In the genomic region with DNA sequence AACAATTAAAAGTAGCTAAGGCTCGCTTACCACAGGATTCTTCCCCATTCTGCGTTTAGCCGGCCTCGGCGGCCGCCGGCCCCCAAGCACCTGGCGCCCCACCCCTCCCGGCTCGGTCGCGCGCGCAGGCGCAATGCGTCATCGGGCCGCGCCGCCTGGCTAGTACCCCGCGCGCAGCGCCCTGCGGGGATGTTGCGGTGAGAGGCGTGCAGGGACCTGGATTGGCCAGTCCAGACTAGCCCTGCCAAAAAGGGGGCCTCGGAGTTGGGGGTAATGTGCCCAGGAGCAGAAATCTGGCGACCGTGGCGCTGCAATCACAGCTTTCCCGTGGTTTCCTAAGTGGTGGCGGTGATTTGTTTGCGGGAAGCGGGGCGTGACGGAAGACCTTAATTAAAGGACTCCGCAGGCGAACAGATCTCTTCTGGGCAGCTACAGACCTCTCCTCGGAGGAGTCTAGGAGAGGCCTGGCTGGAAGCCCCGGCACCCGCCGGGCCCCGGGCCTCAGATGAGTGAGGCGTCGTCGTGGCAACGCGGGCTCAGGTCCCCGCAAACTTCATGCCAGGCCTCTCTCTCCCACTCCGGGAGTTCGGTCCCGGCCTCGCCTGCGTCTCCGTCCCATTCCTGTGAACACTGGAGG, we compare ENCODE assay signal across 8 cellular contexts. TPM values are rescaled to one million over a fixed set of nuclear protein-coding genes. Genes with fewer than 3 reads are reported as not detected.
A peak's percentile ranks its signal among the peaks of the same experiment; 100 is the strongest.
DNase-seq lines count a peak whose midpoint lies in the region; ATAC-seq and TF ChIP-seq lines count a peak whose summit lies in the region.

No MANE protein-coding gene starts in this region.

- CTCF ChIA-PET in IMR-90 (lab: Yijun Ruan, JAX) = no interaction called here

- peak overlapping the region; percentile 97 for H2AFZ ChIP-seq in IMR-90 (replicated peaks; ENCODE audit: low read length, poor library complexity)

- no peaks in the 10 kb centered on the region for H4K20me1 ChIP-seq in IMR-90 (ENCODE audit: insufficient read depth, low read length)

- ATAC-seq in GM21529 (IDR thresholded peaks at IDR 0.05; ENCODE audit: unreplicated experiment) (peak; percentile 78), IMR-90 (ENCODE audit: low read depth) (peak; percentile 91)

- 0 out of 2 replicates have a peak, but pooled peaks have one; percentile 1 for TF ChIP-seq CTCF in IMR-90 (conservative IDR thresholded peaks at IDR 0.05; ENCODE audit: low read depth, low read length)
- no peak for TF ChIP-seq CTCF in foreskin fibroblast (IDR thresholded peaks at IDR 0.05; ENCODE audit: low read depth, low read length)
- TF ChIP-seq CTCF in neural crest cell (conservative IDR thresholded peaks at IDR 0.05) = peak; percentile 18
- TF ChIP-seq CTCF in stomach (IDR thresholded peaks at IDR 0.05) = no peak

- in situ Hi-C loops in IMR-90 (cut with MboI; ENCODE audit: low sequenced_read_pairs) = no loop called here

- 0% methylated on average over 48 of the region's 56 CpGs; no CpG with 5 or more reads in 1 of the 2 experiments for WGBS in IMR-90 (ENCODE audit: extremely low coverage in 2 of 2, insufficient read length in 1 of 2), 2 experiments
- 0 to 2% (median 1%) methylated on average over 22 to 56 of the region's 56 CpGs for WGBS in stomach, 5 donors

- H3K4ac ChIP-seq in IMR-90 (ENCODE audit: low read depth, low read length) = peak overlapping the region; percentile 88

- H3K27ac ChIP-seq in IMR-90 (ENCODE audit: insufficient read depth, low read length) = peak overlapping the region; percentile 85
- H3K27ac ChIP-seq in stomach = peak overlapping the region; percentile 89 to 95 (median 91)

- no peaks in the 10 kb centered on the region for H3K36me3 Mint-ChIP-seq in neural crest cell (ENCODE audit: low read depth)

- H4K91ac ChIP-seq in IMR-90 (ENCODE audit: insufficient read depth, low read depth, low read length) = peak overlapping the region; percentile 69

- peaks cover 22% of the 10 kb centered on the region for H3K4me1 Mint-ChIP-seq in neural crest cell

- BruUV-seq in IMR-90 (replicated peaks; lab: Mats Ljungman, UMichigan) = no TSS peak

- H3K79me1 ChIP-seq in IMR-90 (ENCODE audit: low read depth in 1 of 2, low read length in 2 of 2) = peaks cover 15 to 27% of the 10 kb centered on the region in 2 experiments; a peak in 3 of 4 replicates

- TF ChIP-seq POLR2A in IMR-90 (IDR thresholded peaks at IDR 0.05; ENCODE audit: low read depth, low read length) (peak; percentile 73; the same call in 1 of the 2 replicates), stomach (IDR thresholded peaks at IDR 0.05) (peak in 1 of 4 donors; percentile 18)

- peak overlapping the region; percentile 74 for H2AK5ac ChIP-seq in IMR-90 (ENCODE audit: low read depth, low read length)

- peak overlapping the region; percentile 79 for H2BK120ac ChIP-seq in IMR-90 (ENCODE audit: low read depth, low read length)

- H3K27me3 Mint-ChIP-seq in neural crest cell (ENCODE audit: low read depth) = no peaks in the 10 kb centered on the region

- no peak for TF ChIP-seq EP300 in stomach (IDR thresholded peaks at IDR 0.05)

- peak overlapping the region; percentile 51 for H3K18ac ChIP-seq in IMR-90 (ENCODE audit: low read depth, low read length)

- peak overlapping the region; percentile 88 for H2AK9ac ChIP-seq in IMR-90 (replicated peaks; ENCODE audit: low read depth, low read length, poor library complexity)

- H2BK20ac ChIP-seq in IMR-90 (ENCODE audit: low read depth, low read length) = peak overlapping the region; percentile 88

- DNase-seq in DMS53 (lab: John Stamatoyannopoulos, UW) (peak; percentile 91), IMR-90 (peak; percentile 75), RPMI8226 (peak; percentile 90), foreskin fibroblast (peak; percentile 71 to 93), neural crest cell (ENCODE audit: low read depth, low spot score) (peak; percentile 82), stomach (peak; percentile 83)
- peak; percentile 95 for DNase-seq in activated effector memory CD4-positive, alpha-beta T cell treated with anti-CD3 and anti-CD28 coated beads, Interleukin-2, amount 50 U/mL, for 16 hours

- peaks cover 4% of the 10 kb centered on the region for H3K4me1 ChIP-seq in IMR-90 (ENCODE audit: control insufficient read depth, insufficient read depth, low read length)
- H3K4me1 ChIP-seq in stomach = peaks cover 8 to 27% (median 16%) of the 10 kb centered on the region in 4 donors

- H3K9ac ChIP-seq in IMR-90 (ENCODE audit: low read depth, low read length) = peak overlapping the region; percentile 79

- no peaks in the 10 kb centered on the region for H3K9me3 ChIP-seq in IMR-90 (ENCODE audit: control insufficient read depth, insufficient read depth, low read length)
- no peaks in the 10 kb centered on the region for H3K9me3 ChIP-seq in stomach

- H4K5ac ChIP-seq in IMR-90 (ENCODE audit: low read depth, low read length) = peak overlapping the region; percentile 86

- H3K23ac ChIP-seq in IMR-90 (ENCODE audit: low read depth, low read length) = peak overlapping the region; percentile 74

- peak overlapping the region; percentile 91 for H3K4me3 ChIP-seq in IMR-90 (ENCODE audit: insufficient read depth, low read depth, low read length)
- H3K4me3 ChIP-seq in foreskin fibroblast (ENCODE audit: low read depth in 1 of 2, low read length in 2 of 2) = peak overlapping the region; percentile 91 to 98
- peak overlapping the region; percentile 68 to 88 (median 87) for H3K4me3 ChIP-seq in stomach

- H4K8ac ChIP-seq in IMR-90 (ENCODE audit: low read depth in 2 of 2, low read length in 2 of 2) = peak overlapping the region; percentile 80 to 92

- peaks cover 6% of the 10 kb centered on the region for H3K36me3 ChIP-seq in IMR-90 (ENCODE audit: control insufficient read depth, insufficient read depth, low read length)
- H3K36me3 ChIP-seq in stomach = peaks cover 0 to 10% (median 6%) of the 10 kb centered on the region in 4 donors

- peak overlapping the region; percentile 94 for H3K56ac ChIP-seq in IMR-90 (ENCODE audit: extremely low read depth, insufficient read depth, low read length)

- no peaks in the 10 kb centered on the region for H3K9me3 Mint-ChIP-seq in neural crest cell

- H3K27me3 ChIP-seq in IMR-90 (ENCODE audit: control insufficient read depth, insufficient read depth, low read length) = no peaks in the 10 kb centered on the region
- H3K27me3 ChIP-seq in stomach = no peaks in the 10 kb centered on the region

- peak overlapping the region; percentile 99 for H3K27ac Mint-ChIP-seq in neural crest cell (ENCODE audit: unreplicated experiment)

- dilution Hi-C loops in IMR-90 (cut with HindIII; ENCODE audit: low sequenced_read_pairs, unreplicated experiment) = no loop called here

- intact Hi-C loops in IMR-90 (cut with micrococcal nuclease) = loop anchor here (5.0 kb wide), 1 partner anchor 170 kb away; no protein-coding TSS in a partner anchor
- intact Hi-C loops in stomach (cut with DNase I; ENCODE audit: low total_unique reads) = no loop called here

- H2BK5ac ChIP-seq in IMR-90 (ENCODE audit: low read depth, low read length, poor library complexity, severe bottlenecking) = peak overlapping the region; percentile 80

- POLR2A ChIA-PET in IMR-90 (lab: Charles Lee; ENCODE audit: unreplicated experiment) = interaction anchor here (0.5 kb wide), 1 partner anchor 651 kb away, joined by 3 read pairs; no protein-coding TSS in a partner anchor

- H3K4me3 Mint-ChIP-seq in neural crest cell = peak overlapping the region; percentile 96

- H3K4me2 ChIP-seq in IMR-90 (ENCODE audit: low read depth, low read length) = peak overlapping the region; percentile 95

- no peak for TF ChIP-seq RAD21 in IMR-90 (IDR thresholded peaks at IDR 0.05; ENCODE audit: low read length)

- peak overlapping the region; percentile 85 for H3K14ac ChIP-seq in IMR-90 (replicated peaks; ENCODE audit: low read depth, low read length)

- H3K9me1 ChIP-seq in IMR-90 (ENCODE audit: insufficient read depth, low read length) = peaks cover 3% of the 10 kb centered on the region; the same call in 1 of the 2 replicates

- H2BK15ac ChIP-seq in IMR-90 (ENCODE audit: low read depth, low read length) = peak overlapping the region; percentile 79; the same call in 2 of the 3 replicates

TF ChIP-seq in IMR-90, 13 proteins besides CTCF, POLR2A, EP300 and RAD21 (continues in another document):
- TF ChIP-seq BHLHE40 (IDR thresholded peaks at IDR 0.05; ENCODE audit: low read depth, low read length) = peak; percentile 28; the same call in 1 of the 2 replicates
- TF ChIP-seq FOS (IDR thresholded peaks at IDR 0.05; ENCODE audit: low read depth, low read length) = no peak
- TF ChIP-seq, protein P1, sequence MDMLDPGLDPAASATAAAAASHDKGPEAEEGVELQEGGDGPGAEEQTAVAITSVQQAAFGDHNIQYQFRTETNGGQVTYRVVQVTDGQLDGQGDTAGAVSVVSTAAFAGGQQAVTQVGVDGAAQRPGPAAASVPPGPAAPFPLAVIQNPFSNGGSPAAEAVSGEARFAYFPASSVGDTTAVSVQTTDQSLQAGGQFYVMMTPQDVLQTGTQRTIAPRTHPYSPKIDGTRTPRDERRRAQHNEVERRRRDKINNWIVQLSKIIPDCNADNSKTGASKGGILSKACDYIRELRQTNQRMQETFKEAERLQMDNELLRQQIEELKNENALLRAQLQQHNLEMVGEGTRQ (IDR thresholded peaks at IDR 0.05; ENCODE audit: low read depth, low read length) = no peak
- no peak for TF ChIP-seq CEBPB (IDR thresholded peaks at IDR 0.05; ENCODE audit: low read depth, low read length)
- peak; percentile 80; the same call in 1 of the 2 replicates for TF ChIP-seq MXI1 (IDR thresholded peaks at IDR 0.05; ENCODE audit: borderline replicate concordance, low read depth, low read length)
- peak; percentile 94 for TF ChIP-seq MAZ (IDR thresholded peaks at IDR 0.05; ENCODE audit: borderline replicate concordance, low read depth, low read length)
- no peak for TF ChIP-seq SMC3 (IDR thresholded peaks at IDR 0.05; ENCODE audit: low read depth, low read length)
- TF ChIP-seq NFE2L2 (IDR thresholded peaks at IDR 0.05; ENCODE audit: low read depth, low read length) = no peak
- TF ChIP-seq RFX5 (IDR thresholded peaks at IDR 0.05; ENCODE audit: low read depth, low read length) = no peak

RNA-seq across cellular contexts. Expression of a gene that starts 0.6 kb away (rescaled TPM):
- 46.9 and 58.8 TPM in 2 replicates for total RNA-seq in IMR-90 (2012; rRNA removed)
- 27.8 and 29.4 TPM in 2 replicates for polyA plus RNA-seq in IMR-90 (2012; rRNA removed)
- 13.0 and 22.9 TPM in 2 replicates for polyA plus RNA-seq in IMR-90 (2012; cell fraction: cytosol; rRNA removed)
- 4.8 and 31.4 TPM in 2 replicates for polyA plus RNA-seq in IMR-90 (2012; cell fraction: nucleus; rRNA removed; ENCODE audit: low replicate concordance)
- 67.5 and 67.8 TPM in 2 replicates for total RNA-seq in neural crest cell
- 10 to 100 TPM in 4 of 5 donors, under 1 TPM in 1; 0.87 to 41.5 (median 17.5) TPM for total RNA-seq in stomach
- polyA plus RNA-seq in stomach = 10 to 100 TPM in 1 of 3 donors, 1 to 10 TPM in 2; 4.3 to 12.3 (median 5.2) TPM

RNA-seq across cellular contexts. Expression of a gene that starts 55.7 kb away (rescaled TPM):
- total RNA-seq in IMR-90 (2012; rRNA removed) (11.1 and 14.9 TPM in 2 replicates), neural crest cell (0.18 and 0.19 TPM in 2 replicates), stomach (under 1 TPM in 1 of 5 donors, not detected in 4; 0.73 TPM)
- polyA plus RNA-seq in IMR-90 (2012; rRNA removed) (8.5 and 11.8 TPM in 2 replicates), stomach (under 1 TPM in 1 of 3 donors, not detected in 2; 0.46 TPM)
- 5.2 and 5.5 TPM in 2 replicates for polyA plus RNA-seq in IMR-90 (2012; cell fraction: cytosol; rRNA removed)
- 16.8 and 54.4 TPM in 2 replicates for polyA plus RNA-seq in IMR-90 (2012; cell fraction: nucleus; rRNA removed; ENCODE audit: low replicate concordance)

Comparison
In these comparisons a context has a peak if more than half of its experiments do, and no peak if none do; other contexts are left out.
1. Peak in every context shown above with its lines: DNase-seq, ATAC-seq, H3K4me3 ChIP-seq and H3K27ac ChIP-seq.
2. CTCF ChIP-seq: peak in IMR-90 (single experiment) and neural crest cell (single experiment); none in foreskin fibroblast (single experiment) and stomach (0 of 7).